ENCODE assay signal across 8 cellular contexts in the genomic region with DNA sequence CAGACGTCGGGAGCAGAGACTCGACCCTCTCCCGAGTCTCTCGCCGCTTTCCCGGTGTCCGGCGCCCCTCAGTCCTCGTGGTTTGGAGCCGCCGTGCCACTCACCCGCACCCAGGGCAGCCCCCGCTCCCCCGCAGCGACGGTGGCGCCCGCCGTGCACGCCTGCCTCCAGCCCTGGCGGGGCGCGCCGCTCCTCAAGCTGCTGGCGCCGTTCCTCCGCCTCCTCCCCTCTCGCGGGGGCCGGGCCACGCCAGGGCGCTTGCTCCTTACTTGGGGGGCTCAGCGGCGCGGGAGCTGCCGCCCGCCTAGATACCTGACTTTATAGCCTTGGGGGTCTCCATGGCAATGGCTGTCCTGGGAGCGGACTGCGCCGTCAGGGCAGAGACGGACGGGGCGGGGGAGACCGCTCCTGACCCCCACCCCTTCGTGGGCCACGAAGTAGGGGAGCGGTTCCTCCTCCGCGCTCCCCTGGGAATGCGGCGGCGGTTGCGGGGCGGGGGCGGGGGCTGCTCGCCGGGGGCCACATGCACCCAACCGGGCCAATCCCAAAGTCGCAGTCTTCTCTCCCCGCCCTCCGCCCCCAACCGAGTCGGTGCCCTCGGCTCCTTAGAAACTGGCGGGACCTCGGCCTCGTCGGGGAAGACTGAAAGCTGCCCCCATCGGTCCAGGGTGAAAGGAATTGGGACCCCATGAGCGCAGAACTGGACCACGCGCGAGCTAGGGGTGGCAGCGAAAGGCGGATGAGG. TPM values are rescaled to one million over a fixed set of nuclear protein-coding genes. Genes with fewer than 3 reads are reported as not detected.
DNase-seq lines count a peak whose midpoint lies in the region; ATAC-seq and TF ChIP-seq lines count a peak whose summit lies in the region.

A gene with protein sequence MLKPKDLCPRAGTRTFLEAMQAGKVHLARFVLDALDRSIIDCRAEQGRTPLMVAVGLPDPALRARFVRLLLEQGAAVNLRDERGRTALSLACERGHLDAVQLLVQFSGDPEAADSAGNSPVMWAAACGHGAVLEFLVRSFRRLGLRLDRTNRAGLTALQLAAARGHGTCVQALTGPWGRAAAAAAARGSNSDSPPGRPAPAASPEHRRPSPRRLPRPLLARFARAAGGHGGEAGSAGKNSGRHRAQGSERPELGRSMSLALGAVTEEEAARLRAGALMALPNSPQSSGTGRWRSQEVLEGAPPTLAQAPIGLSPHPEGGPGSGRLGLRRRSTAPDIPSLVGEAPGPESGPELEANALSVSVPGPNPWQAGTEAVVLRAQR (minus strand): TSS at position 195 of the 745 bp plus-strand sequence. CDS start 478 bp downstream, outside the sequence.

- peak within 1 kb of the TSS; percentile 96 for H3K4me2 ChIP-seq in MM.1S (ENCODE audit: low read depth, low read length)

- H3K9ac ChIP-seq in MM.1S (ENCODE audit: low read length) (peak within 1 kb of the TSS; percentile 10; the same call in 1 of the 2 replicates), skeletal muscle tissue (ENCODE audit: low read depth in 1 of 3, low read length in 3 of 3) (peak within 1 kb of the TSS in 1 of 3 donors; percentile 54)

- H3K4me1 ChIP-seq in MM.1S (ENCODE audit: low read length) (no peaks in the 10 kb centered on the region), cardiac muscle cell (ENCODE audit: low read depth) (peaks cover 51% of the 10 kb centered on the region), skeletal muscle tissue (ENCODE audit: control insufficient read depth in 3 of 3, insufficient read depth in 3 of 3, low read length in 3 of 3) (peaks cover 12 to 32% (median 20%) of the 10 kb centered on the region in 3 donors)

- H3K27me3 ChIP-seq in MM.1S (replicated peaks; ENCODE audit: insufficient read depth, low read length): peaks cover 45% of the 10 kb centered on the region
- peaks cover 38% of the 10 kb centered on the region for H3K27me3 ChIP-seq in cardiac muscle cell
- peaks cover 53 to 61% (median 55%) of the 10 kb centered on the region in 3 donors for H3K27me3 ChIP-seq in skeletal muscle tissue (ENCODE audit: control insufficient read depth in 3 of 3, insufficient read depth in 3 of 3, low read length in 3 of 3)

- H3K9me3 Mint-ChIP-seq in activated T-helper 2 cell treated with anti-CD3 and anti-CD28 coated beads, Interferon-gamma antibody, Interleukin-2, Interleukin-4, amounts not matched to agents 10 μg/mL and 5 μg/mL and 100 μg/mL, durations not matched to agents 14 hours and 24 hours and 36 hours: no peaks in the 10 kb centered on the region

- intact Hi-C loops in activated T-helper 2 cell treated with anti-CD3 and anti-CD28 coated beads, Interferon-gamma antibody, Interleukin-2, Interleukin-4, amounts not matched to agents 10 μg/mL and 5 μg/mL and 100 μg/mL, durations not matched to agents 14 hours and 24 hours and 36 hours (cut with micrococcal nuclease): no loop called here

- H3K4me1 Mint-ChIP-seq in activated T-helper 2 cell treated with anti-CD3 and anti-CD28 coated beads, Interferon-gamma antibody, Interleukin-2, Interleukin-4, amounts not matched to agents 10 μg/mL and 5 μg/mL and 100 μg/mL, durations not matched to agents 14 hours and 24 hours and 36 hours (ENCODE audit: low read depth): peaks cover 2% of the 10 kb centered on the region

- H3F3A ChIP-seq in MM.1S (ENCODE audit: insufficient read depth, low read length): no peaks in the 10 kb centered on the region

- TF ChIP-seq CTCF in GM12865 (IDR thresholded peaks at IDR 0.05; ENCODE audit: insufficient read depth, low read depth, low read length, missing control alignments) (no peak), MM.1S (IDR thresholded peaks at IDR 0.05; ENCODE audit: low read length) (no peak), cardiac muscle cell (IDR thresholded peaks at IDR 0.05; ENCODE audit: low read depth, low read length) (no peak)

- no peak within 1 kb of the TSS for H3K27ac Mint-ChIP-seq in activated T-helper 2 cell treated with anti-CD3 and anti-CD28 coated beads, Interferon-gamma antibody, Interleukin-2, Interleukin-4, amounts not matched to agents 10 μg/mL and 5 μg/mL and 100 μg/mL, durations not matched to agents 14 hours and 24 hours and 36 hours

- H3K4me3 ChIP-seq in GM12865 (ENCODE audit: low read depth, low read length) (peak within 1 kb of the TSS; percentile 43), MM.1S (ENCODE audit: low read length) (peak within 1 kb of the TSS; percentile 64), cardiac muscle cell (peak within 1 kb of the TSS; percentile 34), skeletal muscle tissue (ENCODE audit: low read length in 3 of 3) (peak within 1 kb of the TSS; percentile 48 to 73 (median 59))

- H3K79me2 ChIP-seq in MM.1S (ENCODE audit: low read length): no peaks in the 10 kb centered on the region

- H4K20me1 ChIP-seq in MM.1S (ENCODE audit: insufficient read depth, low read length): no peaks in the 10 kb centered on the region

- H3K9me3 ChIP-seq in MM.1S (replicated peaks; ENCODE audit: insufficient read depth, low read length) (no peaks in the 10 kb centered on the region), cardiac muscle cell (ENCODE audit: low read depth) (no peaks in the 10 kb centered on the region), skeletal muscle tissue (ENCODE audit: control insufficient read depth in 3 of 3, low read length in 3 of 3) (no peaks in the 10 kb centered on the region)

- H3K36me3 Mint-ChIP-seq in activated T-helper 2 cell treated with anti-CD3 and anti-CD28 coated beads, Interferon-gamma antibody, Interleukin-2, Interleukin-4, amounts not matched to agents 10 μg/mL and 5 μg/mL and 100 μg/mL, durations not matched to agents 14 hours and 24 hours and 36 hours (ENCODE audit: low read depth): peaks cover 6% of the 10 kb centered on the region

- no peak within 1 kb of the TSS for H3K27ac ChIP-seq in MM.1S (ENCODE audit: low read length)
- no peak within 1 kb of the TSS for H3K27ac ChIP-seq in cardiac muscle cell
- no peak within 1 kb of the TSS for H3K27ac ChIP-seq in skeletal muscle tissue (ENCODE audit: low read depth, low read length)

- peaks cover 34% of the 10 kb centered on the region for H3K27me3 Mint-ChIP-seq in activated T-helper 2 cell treated with anti-CD3 and anti-CD28 coated beads, Interferon-gamma antibody, Interleukin-2, Interleukin-4, amounts not matched to agents 10 μg/mL and 5 μg/mL and 100 μg/mL, durations not matched to agents 14 hours and 24 hours and 36 hours (ENCODE audit: low read depth)

- H3K4me3 Mint-ChIP-seq in activated T-helper 2 cell treated with anti-CD3 and anti-CD28 coated beads, Interferon-gamma antibody, Interleukin-2, Interleukin-4, amounts not matched to agents 10 μg/mL and 5 μg/mL and 100 μg/mL, durations not matched to agents 14 hours and 24 hours and 36 hours (ENCODE audit: low read depth): peak within 1 kb of the TSS; percentile 60

- H3K36me3 ChIP-seq in MM.1S (replicated peaks; ENCODE audit: insufficient read depth, low read length): no peaks in the 10 kb centered on the region
- no peaks in the 10 kb centered on the region for H3K36me3 ChIP-seq in cardiac muscle cell
- no peaks in the 10 kb centered on the region for H3K36me3 ChIP-seq in skeletal muscle tissue (ENCODE audit: control insufficient read depth in 3 of 3, insufficient read depth in 3 of 3, low read length in 3 of 3)

- ATAC-seq in GM21381 (IDR thresholded peaks at IDR 0.05; ENCODE audit: unreplicated experiment) (no peak), HG03139 (IDR thresholded peaks at IDR 0.05; ENCODE audit: unreplicated experiment) (no peak)

- DNase-seq in GM12865 (ENCODE audit: low read depth) (no peak), MM.1S (no peak), cardiac muscle cell (ENCODE audit: low read depth in 1 of 2, low spot score in 1 of 2) (peak in 1 of 2 donors; percentile 53), NCI-H1436 treated with DMSO at 0.1 percent for 48 hours (lab: John Stamatoyannopoulos, UW) (no peak)
- no peak for DNase-seq in activated T-helper 2 cell treated with anti-CD3 and anti-CD28 coated beads, Interferon-gamma antibody, Interleukin-2, Interleukin-4, amounts not matched to agents 10 μg/mL and 5 μg/mL and 100 μg/mL, durations not matched to agents 14 hours and 24 hours and 36 hours (ENCODE audit: low spot score)

- H2AFZ ChIP-seq in MM.1S (ENCODE audit: low read length): peak within 1 kb of the TSS; percentile 81

- no peaks in the 10 kb centered on the region for H3K9me2 ChIP-seq in MM.1S (replicated peaks; ENCODE audit: insufficient read depth, low read length)

RNA-seq across cellular contexts. Expression of the gene that starts here (rescaled TPM):
- 0.41 and 0.48 TPM in 2 replicates for total RNA-seq in activated T-helper 2 cell treated with anti-CD3 and anti-CD28 coated beads, Interferon-gamma antibody, Interleukin-2, Interleukin-4, amounts not matched to agents 10 μg/mL and 5 μg/mL and 100 μg/mL, durations not matched to agents 14 hours and 24 hours and 36 hours
- total RNA-seq in cardiac muscle cell (24.4 and 104 TPM in 2 replicates), skeletal muscle tissue (not detected)
- polyA plus RNA-seq in cardiac muscle cell: 13.7 and 45.7 TPM in 2 replicates

Comparison
In these comparisons a context has a peak if more than half of its experiments do, and no peak if none do; other contexts are left out.
1. RNA of the gene that starts here (total RNA-seq): 24.4 to 104 TPM in cardiac muscle cell; 0.41 to 0.48 TPM in activated T-helper 2 cell treated with anti-CD3 and anti-CD28 coated beads, Interferon-gamma antibody, Interleukin-2, Interleukin-4, amounts not matched to agents 10 μg/mL and 5 μg/mL and 100 μg/mL, durations not matched to agents 14 hours and 24 hours and 36 hours and not detected in skeletal muscle tissue (single experiment); every median in the first group is over 10 times any median in the second.
2. Peak in every context shown above with its lines, with median percentiles within 50 percentile points of each other: H3K4me3 ChIP-seq.